ENCODE assay signal across 24 cellular contexts in the genomic region with DNA sequence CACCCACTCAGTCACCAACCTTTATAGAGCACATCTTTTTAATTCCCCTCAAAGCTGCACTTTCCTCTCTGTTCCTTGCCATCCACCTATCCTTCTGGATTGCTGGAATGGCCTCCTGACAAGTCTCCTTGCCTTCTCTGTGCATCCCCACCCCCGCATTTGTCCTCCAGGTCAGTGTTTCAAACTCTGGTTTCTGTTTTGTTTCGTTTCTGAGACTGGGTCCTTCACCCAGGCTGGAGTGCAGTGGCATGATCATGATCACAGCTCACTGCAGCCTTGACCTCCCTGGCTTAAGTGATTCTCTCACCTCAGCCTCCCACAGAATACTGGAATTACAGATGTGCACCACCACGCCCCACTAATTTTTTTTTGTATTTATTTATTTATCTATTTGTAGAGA.
DNase-seq lines count a peak whose midpoint lies in the region; ATAC-seq and TF ChIP-seq lines count a peak whose summit lies in the region.
"Had no signal": no experiment of that assay in that cellular context is flagged by ENCODE, and none has a peak within 500 bp of the region (broad histone marks: within the 10 kb centered on the region; RNA-seq: fewer than 3 reads in every experiment).

No MANE protein-coding gene starts in this region.

- peak overlapping the region in 1 of 5 donors; percentile 16 for H3K27ac ChIP-seq in adrenal gland
- H3K27ac ChIP-seq: foreskin keratinocyte, psoas muscle, suprapubic skin, uterus had no signal

- no peaks in the 10 kb centered on the region for H3K9me3 ChIP-seq in adrenal gland (replicated peaks in 1 of 3)
- H3K9me3 ChIP-seq: psoas muscle, suprapubic skin, uterus had no signal

- H3K4me1 ChIP-seq in adrenal gland (replicated peaks in 1 of 2) = no peaks in the 10 kb centered on the region
- H3K4me1 ChIP-seq: foreskin keratinocyte, suprapubic skin, uterus had no signal

- DNase-seq in adrenal gland = peak; percentile 39 to 68 (median 59)
- no peak for DNase-seq in hypothalamus (lab: John Stamatoyannopoulos, UW)
- DNase-seq in globus pallidus (ENCODE audit: low spot score) = no peak
- DNase-seq in ecto neural progenitor cell (ENCODE audit: low spot score) = no peak
- DNase-seq: activated CD8-positive, alpha-beta memory T cell treated with anti-CD3 and anti-CD28 coated beads, Interleukin-2, amount 50 U/mL, for 4 hours; CD4-positive, alpha-beta memory T cell; cerebellar nuclear complex; effector CD8-positive, alpha-beta T cell; foreskin keratinocyte; GDM1; hippocampal formation; MM.1S; NCI-H1436 treated with DMSO at 0.1 percent for 48 hours; NCI-H2171 treated with DMSO at 0.1 percent for 48 hours; NCI-H526; psoas muscle; T-helper 9 cell; uterus had no signal

- no peaks in the 10 kb centered on the region for H3K27me3 ChIP-seq in adrenal gland
- H3K27me3 ChIP-seq: foreskin keratinocyte, suprapubic skin, uterus had no signal

- 41 to 51% (median 47%) methylated on average over 3 of the region's 3 CpGs for WGBS in adrenal gland, 4 donors

- intact Hi-C loops in adrenal gland (cut with DNase I) = no loop called here

- no peak for TF ChIP-seq CTCF in adrenal gland (IDR thresholded peaks at IDR 0.05)

- H3K36me3 ChIP-seq in adrenal gland (replicated peaks in 1 of 2) = no peaks in the 10 kb centered on the region
- H3K36me3 ChIP-seq: suprapubic skin, uterus had no signal

- H3K4me3 ChIP-seq in adrenal gland = peak overlapping the region in 1 of 4 donors; percentile 25
- H3K4me3 ChIP-seq: lung, psoas muscle, suprapubic skin, uterus had no signal

- ATAC-seq in GM18909 (IDR thresholded peaks at IDR 0.05; ENCODE audit: poor library complexity, unreplicated experiment) (peak; percentile 51), HG02973 (IDR thresholded peaks at IDR 0.05; ENCODE audit: unreplicated experiment) (peak; percentile 45), HG03342 (IDR thresholded peaks at IDR 0.05; ENCODE audit: unreplicated experiment) (no peak)
- ATAC-seq: foreskin keratinocyte, HCT116, psoas muscle had no signal

- no peak for TF ChIP-seq POLR2A in adrenal gland (IDR thresholded peaks at IDR 0.05)

Comparison
In these comparisons a context has a peak if more than half of its experiments do, and no peak if none do; other contexts are left out.
1. DNase-seq: peak in adrenal gland (7 of 7); none in hypothalamus (0 of 51), globus pallidus (single experiment) and ecto neural progenitor cell (single experiment).